12 cellular contexts compared by ENCODE assay signal in genomic region chr6:41527721-41528408, GRCh38. TPM values are rescaled to one million over a fixed set of nuclear protein-coding genes. Genes with fewer than 3 reads are reported as not detected.
DNase-seq lines count a peak whose midpoint lies in the region; ATAC-seq, FAIRE-seq and TF ChIP-seq lines count a peak whose summit lies in the region.
"Had no signal": no experiment of that assay in that cellular context is flagged by ENCODE, and none has a peak within 500 bp of the region (broad histone marks: within the 10 kb centered on the region; RNA-seq: fewer than 3 reads in every experiment).

No MANE protein-coding gene starts in this region.

- no peak overlapping the region; the same call in 1 of the 2 replicates for H4K8ac ChIP-seq in H1 (ENCODE audit: extremely low read depth, insufficient read depth, low read length)
- no peak overlapping the region for H4K8ac ChIP-seq in neuronal stem cell (ENCODE audit: low read depth, low read length)

- FAIRE-seq in H1 (lab: Jason Lieb, UNC) = no peak

- H3K9me3 ChIP-seq in H1 (ENCODE audit: insufficient read depth in 2 of 2, low read depth in 1 of 2, low read length in 1 of 2) (no peaks in the 10 kb centered on the region), neuronal stem cell (replicated peaks in 1 of 2; ENCODE audit: control insufficient read depth in 2 of 2, insufficient read depth in 1 of 2, low read depth in 1 of 2, low read length in 2 of 2) (no peaks in the 10 kb centered on the region)

- H2AK5ac ChIP-seq in H1 (ENCODE audit: low read depth, low read length) = no peak overlapping the region; the same call in 1 of the 2 replicates
- H2AK5ac ChIP-seq in neuronal stem cell (ENCODE audit: low read depth, low read length) = no peak overlapping the region

- H3K4me3 ChIP-seq in H1 (ENCODE audit: extremely low read depth in 1 of 4, insufficient read depth in 2 of 4, low read depth in 3 of 4, low read length in 4 of 4) (no peak overlapping the region; a peak in 1 of 8 replicates), neuronal stem cell (ENCODE audit: low read length in 2 of 2) (no peak overlapping the region)

- H3K4ac ChIP-seq in H1 (replicated peaks; ENCODE audit: insufficient read length, low read depth, low read length) (peak overlapping the region; percentile 22), neuronal stem cell (ENCODE audit: low read length) (no peak overlapping the region)

- H3K36me3 Mint-ChIP-seq in activated CD8-positive, alpha-beta memory T cell treated with anti-CD3 and anti-CD28 coated beads, Interleukin-2, amount 10 ng/mL, durations not matched to agents 7 days and 5 days = no peaks in the 10 kb centered on the region

- no peak for TF ChIP-seq EP300 in H1 (IDR thresholded peaks at IDR 0.05; ENCODE audit: borderline replicate concordance in 1 of 2, low read depth in 2 of 2, low read length in 2 of 2)

- H3K9ac ChIP-seq in H1 (replicated peaks in 1 of 4; ENCODE audit: extremely low read depth in 1 of 4, low read depth in 3 of 4, low read length in 3 of 4) = no peak overlapping the region
- H3K9ac ChIP-seq in neuronal stem cell (ENCODE audit: low read depth, low read length, poor library complexity) = no peak overlapping the region

- H3K27ac Mint-ChIP-seq in activated CD8-positive, alpha-beta memory T cell treated with anti-CD3 and anti-CD28 coated beads, Interleukin-2, amount 10 ng/mL, durations not matched to agents 7 days and 5 days = no peak overlapping the region
- H3K27ac Mint-ChIP-seq: activated T-helper 1 cell treated with anti-CD3 and anti-CD28 coated beads, Interleukin-12 subunit alpha, Interleukin-12 subunit beta, Interleukin-2, Interleukin-4 antibody, amounts not matched to agents 30 ng/mL and 10 ng/mL and 1 ng/mL, durations not matched to agents 14 hours and 24 hours and 36 hours had no signal

- H3K4me3 Mint-ChIP-seq in activated CD8-positive, alpha-beta memory T cell treated with anti-CD3 and anti-CD28 coated beads, Interleukin-2, amount 10 ng/mL, durations not matched to agents 7 days and 5 days = no peak overlapping the region
- H3K4me3 Mint-ChIP-seq: activated T-helper 1 cell treated with anti-CD3 and anti-CD28 coated beads, Interleukin-12 subunit alpha, Interleukin-12 subunit beta, Interleukin-2, Interleukin-4 antibody, amounts not matched to agents 30 ng/mL and 10 ng/mL and 1 ng/mL, durations not matched to agents 14 hours and 24 hours and 36 hours had no signal

- 0 out of 2 replicates have a peak overlapping the region, but pooled peaks have one; percentile 50 for H2BK12ac ChIP-seq in H1 (ENCODE audit: low read depth, low read length)
- H2BK12ac ChIP-seq in neuronal stem cell (ENCODE audit: low read length) = no peak overlapping the region

- no peak overlapping the region for H2BK15ac ChIP-seq in H1 (ENCODE audit: low read length)
- H2BK15ac ChIP-seq in neuronal stem cell (ENCODE audit: low read length) = no peak overlapping the region

- H3K9me3 Mint-ChIP-seq in activated CD8-positive, alpha-beta memory T cell treated with anti-CD3 and anti-CD28 coated beads, Interleukin-2, amount 10 ng/mL, durations not matched to agents 7 days and 5 days (ENCODE audit: low read depth) = no peaks in the 10 kb centered on the region
- H3K9me3 Mint-ChIP-seq: activated T-helper 1 cell treated with anti-CD3 and anti-CD28 coated beads, Interleukin-12 subunit alpha, Interleukin-12 subunit beta, Interleukin-2, Interleukin-4 antibody, amounts not matched to agents 30 ng/mL and 10 ng/mL and 1 ng/mL, durations not matched to agents 14 hours and 24 hours and 36 hours had no signal

- H3K18ac ChIP-seq in H1 (ENCODE audit: extremely low read depth, low read length) (no peak overlapping the region), neuronal stem cell (ENCODE audit: low read length) (peak overlapping the region; percentile 8)

- no peaks in the 10 kb centered on the region for H3K23me2 ChIP-seq in H1 (ENCODE audit: low read depth, low read length)

- no peak overlapping the region for H2BK5ac ChIP-seq in H1 (ENCODE audit: low read depth, low read length)
- H2BK5ac ChIP-seq in neuronal stem cell (ENCODE audit: low read length) = no peak overlapping the region

- no peak overlapping the region for H4K5ac ChIP-seq in H1 (ENCODE audit: insufficient read length, low read depth, low read length)

- H3K36me3 ChIP-seq in H1 (ENCODE audit: control insufficient read depth in 2 of 4, insufficient read depth in 4 of 4, low read length in 3 of 4) (no peaks in the 10 kb centered on the region), neuronal stem cell (replicated peaks in 1 of 2; ENCODE audit: control insufficient read depth in 2 of 2, insufficient read depth in 2 of 2, low read length in 2 of 2) (no peaks in the 10 kb centered on the region)

- H3K27me3 ChIP-seq in H1 (replicated peaks in 1 of 4; ENCODE audit: control insufficient read depth in 3 of 4, extremely low read depth in 1 of 4, insufficient read depth in 3 of 4, low read length in 3 of 4) = peaks cover 0 to 13% (median 4%) of the 10 kb centered on the region in 4 experiments; a peak in 6 of 7 replicates
- peaks cover 0 to 3% (median 2%) of the 10 kb centered on the region in 3 experiments for H3K27me3 ChIP-seq in neuronal stem cell (ENCODE audit: control insufficient read depth in 3 of 3, insufficient read depth in 3 of 3, low read depth in 1 of 3, low read length in 3 of 3)

- DNase-seq in COR-L47 (lab: John Stamatoyannopoulos, UW) = peak; percentile 38
- peak; percentile 54 for DNase-seq in NCI-H2171 (lab: John Stamatoyannopoulos, UW)
- no peak for DNase-seq in H1 (ENCODE audit: low read depth in 1 of 2, low spot score in 2 of 2)
- DNase-seq in neuronal stem cell (ENCODE audit: low spot score) = no peak
- DNase-seq in SKM-1 treated with dmso at 0.1 percent for 144 hours (lab: John Stamatoyannopoulos, UW; ENCODE audit: unreplicated experiment) = no peak
- DNase-seq in activated CD8-positive, alpha-beta memory T cell treated with anti-CD3 and anti-CD28 coated beads, Interleukin-2, amount 10 ng/mL, durations not matched to agents 7 days and 5 days = no peak
- DNase-seq in NCI-H526 treated with DMSO at 0.1 percent for 48 hours (lab: John Stamatoyannopoulos, UW) = no peak
- DNase-seq: effector CD8-positive, alpha-beta T cell; kidney glomerular epithelial cell; NCI-H226 had no signal

- no peak overlapping the region for H3K27ac ChIP-seq in H1 (ENCODE audit: low read depth, low read length)
- H3K27ac ChIP-seq in neuronal stem cell (replicated peaks; ENCODE audit: low read length) = no peak overlapping the region

- WGBS in H1 (ENCODE audit: extremely low coverage in 1 of 2, insufficient coverage in 1 of 2, insufficient read length in 1 of 2, insufficient replicate concordance in 2 of 2, low coverage in 1 of 2, low lambda C conversion rate in 2 of 2, missing lambda C conversion rate in 1 of 2), 2 experiments = 42% methylated on average over 12 of the region's 14 CpGs; no CpG with 5 or more reads in 1 of the 2 experiments
- no CpG with 5 or more reads among the region's 14 CpGs for WGBS in neuronal stem cell (ENCODE audit: extremely low coverage in 2 of 2, insufficient read length in 2 of 2, insufficient replicate concordance in 1 of 2), 2 donors

- H3K79me1 ChIP-seq in H1 (ENCODE audit: low read depth, low read length) = no peaks in the 10 kb centered on the region
- no peaks in the 10 kb centered on the region for H3K79me1 ChIP-seq in neuronal stem cell (ENCODE audit: low read depth, low read length)

- H4K20me1 ChIP-seq in H1 (replicated peaks in 1 of 2; ENCODE audit: control insufficient read depth in 1 of 2, insufficient read depth in 2 of 2, low read length in 2 of 2) = no peaks in the 10 kb centered on the region

- H3K23ac ChIP-seq in H1 (ENCODE audit: insufficient read length) (no peak overlapping the region), neuronal stem cell (ENCODE audit: low read depth, low read length, poor library complexity) (no peak overlapping the region)

- peaks cover 58% of the 10 kb centered on the region for H3K27me3 Mint-ChIP-seq in activated CD8-positive, alpha-beta memory T cell treated with anti-CD3 and anti-CD28 coated beads, Interleukin-2, amount 10 ng/mL, durations not matched to agents 7 days and 5 days

- H3K4me2 ChIP-seq in H1 (ENCODE audit: insufficient read depth in 1 of 2, low read depth in 2 of 2, low read length in 2 of 2) (peak overlapping the region in 1 of 2 experiments; percentile 6; a peak in 1 of 4 replicates), neuronal stem cell (ENCODE audit: insufficient read depth, low read length, poor library complexity, severe bottlenecking) (no peak overlapping the region)

- H3K14ac ChIP-seq in H1 (ENCODE audit: insufficient read length) (no peak overlapping the region), neuronal stem cell (ENCODE audit: low read length) (no peak overlapping the region)

- H2AFZ ChIP-seq in H1 (ENCODE audit: low read length) (no peak overlapping the region), neuronal stem cell (ENCODE audit: low read length) (peak overlapping the region; percentile 56)

- POLR2A ChIA-PET in H1 (lab: Charles Lee; ENCODE audit: partially characterized antibody) = interaction anchor here (1.4 kb wide), 2 partner anchors 10 to 11 kb away, joined by 3 read pairs; no protein-coding TSS in a partner anchor

- H2BK120ac ChIP-seq in H1 (replicated peaks; ENCODE audit: low read depth, low read length) (no peak overlapping the region), neuronal stem cell (ENCODE audit: low read depth, low read length) (no peak overlapping the region)

- no peak for TF ChIP-seq POLR2A in H1 (IDR thresholded peaks at IDR 0.05; ENCODE audit: control extremely low read depth in 1 of 2, low read depth in 2 of 2, low read length in 2 of 2)

- H3K4me1 ChIP-seq in H1 (replicated peaks in 1 of 4; ENCODE audit: control insufficient read depth in 3 of 4, insufficient read depth in 4 of 4, low read length in 3 of 4) = peaks cover 4 to 18% (median 12%) of the 10 kb centered on the region in 4 experiments; a peak in 5 of 7 replicates
- H3K4me1 ChIP-seq in neuronal stem cell (ENCODE audit: control insufficient read depth in 2 of 2, insufficient read depth in 1 of 2, low read depth in 1 of 2, low read length in 2 of 2) = peaks cover 17 to 21% of the 10 kb centered on the region in 2 donors

- TF ChIP-seq RAD21 in H1 (IDR thresholded peaks at IDR 0.05 in 1 of 2, conservative IDR thresholded peaks at IDR 0.05 in 1 of 2; ENCODE audit: low read depth in 2 of 2, low read length in 2 of 2) = no peak

- H3K4me1 Mint-ChIP-seq in activated CD8-positive, alpha-beta memory T cell treated with anti-CD3 and anti-CD28 coated beads, Interleukin-2, amount 10 ng/mL, durations not matched to agents 7 days and 5 days = peaks cover 19% of the 10 kb centered on the region

- H4K91ac ChIP-seq in H1 (replicated peaks; ENCODE audit: insufficient read length, low read length) (no peak overlapping the region), neuronal stem cell (ENCODE audit: low read depth, low read length, poor library complexity) (no peak overlapping the region)

- no peak overlapping the region for H2BK20ac ChIP-seq in H1 (ENCODE audit: low read length)

- CTCF ChIA-PET in H1 (lab: Charles Lee; ENCODE audit: partially characterized antibody) = interaction anchor here (1.3 to 3.6 kb wide), 7 partner anchors 11 to 177 kb away, joined by 4 to 13 read pairs (median 7); no protein-coding TSS in a partner anchor
- CTCF ChIA-PET in activated CD8-positive, alpha-beta memory T cell treated with anti-CD3 and anti-CD28 coated beads, Interleukin-2, amount 10 ng/mL, durations not matched to agents 7 days and 5 days (lab: Charles Lee) = no interaction called here

- TF ChIP-seq CTCF in H1 (IDR thresholded peaks at IDR 0.05; ENCODE audit: control extremely low read depth in 1 of 3, insufficient read depth in 1 of 3, low read depth in 1 of 3, low read length in 3 of 3) = no peak

- H3K56ac ChIP-seq in H1 (replicated peaks; ENCODE audit: insufficient read length, low read depth, low read length) = no peak overlapping the region

- ATAC-seq in activated CD8-positive, alpha-beta memory T cell treated with anti-CD3 and anti-CD28 coated beads, Interleukin-2, amount 10 ng/mL, durations not matched to agents 7 days and 5 days = no peak
- no peak for ATAC-seq in GM21737 (IDR thresholded peaks at IDR 0.05; ENCODE audit: unreplicated experiment)

- H3K79me2 ChIP-seq in H1 (ENCODE audit: control insufficient read depth in 1 of 2, insufficient read depth in 2 of 2, low read length in 2 of 2) = no peaks in the 10 kb centered on the region

RNA-seq across cellular contexts. Expression of gene FOXP4, which starts 18.3 kb away (rescaled TPM):
- total RNA-seq in H1 (2021; fragmentation: NEBNext Ultra II Directional; extraction: Animal tissue kit (Norgen Biotek cat#: 25700)) = 13.3 and 14.7 TPM in 2 replicates
- 4.8 and 6.7 TPM in 2 replicates for polyA plus RNA-seq in H1 (2011; rRNA removed)
- 2.2 TPM for polyA plus RNA-seq in H1 (2011; cell fraction: cytosol; rRNA removed)
- polyA plus RNA-seq in H1 (2011; cell fraction: nucleus; rRNA removed) = 8.8 TPM
- polyA plus RNA-seq in H1 (2012, experiment 1 of 2) = 9.6 to 20.8 TPM (median 19.1 TPM) in 4 replicates
- polyA plus RNA-seq in H1 (2012, experiment 2 of 2) = 13.4 TPM
- 5.1 TPM for polyA plus RNA-seq in H1 (2013, experiment 1 of 2)
- 5.1 TPM for polyA plus RNA-seq in H1 (2013, experiment 2 of 2)
- 2.0 and 2.4 TPM in 2 replicates for polyA minus RNA-seq in H1 (2011; rRNA and poly(A)+ RNA removed)
- 9.3 TPM for polyA minus RNA-seq in H1 (2011; cell fraction: cytosol; rRNA and poly(A)+ RNA removed)
- 5.1 TPM for polyA minus RNA-seq in H1 (2011; cell fraction: nucleus; rRNA and poly(A)+ RNA removed)
- polyA plus RNA-seq in neuronal stem cell (2013, experiment 1 of 2) = 43.1 TPM
- 44.6 TPM for polyA plus RNA-seq in neuronal stem cell (2013, experiment 2 of 2)
- total RNA-seq in activated CD8-positive, alpha-beta memory T cell treated with anti-CD3 and anti-CD28 coated beads, Interleukin-2, amount 10 ng/mL, durations not matched to agents 7 days and 5 days = 1 to 10 TPM; 6.5 to 7.7 TPM

Comparison
In these comparisons a context has a peak if more than half of its experiments do, and no peak if none do; other contexts are left out.
1. DNase-seq: peak in COR-L47 (single experiment) and NCI-H2171 (single experiment); none in H1 (0 of 2), neuronal stem cell (single experiment), SKM-1 treated with dmso at 0.1 percent for 144 hours (single experiment), activated CD8-positive, alpha-beta memory T cell treated with anti-CD3 and anti-CD28 coated beads, Interleukin-2, amount 10 ng/mL, durations not matched to agents 7 days and 5 days (single experiment) and NCI-H526 treated with DMSO at 0.1 percent for 48 hours (single experiment).